Comparison of ENCODE assay signal across 25 cellular contexts in genomic region chr7:52669031-52669430, GRCh38.
"Had no signal": no experiment of that assay in that cellular context is flagged by ENCODE, and none has a peak within 500 bp of the region (broad histone marks: within the 10 kb centered on the region; RNA-seq: fewer than 3 reads in every experiment).

No MANE protein-coding gene starts in this region.

- H3K4me1 Mint-ChIP-seq: memory B cell; stimulated activated effector memory CD8-positive, alpha-beta T cell treated with anti-CD3 and anti-CD28 coated beads, Interleukin-12 subunit alpha, Interleukin-12 subunit beta, amount 100 ng/mL, for 72 hours had no signal

- H3K4me3 Mint-ChIP-seq: memory B cell; natural killer cell treated with Interleukin-12 subunit alpha and Interleukin-12 subunit beta and Interleukin-15 and Interleukin-18, amount 100 ng/mL, for 72 hours; neural crest cell; stimulated activated effector memory CD8-positive, alpha-beta T cell treated with anti-CD3 and anti-CD28 coated beads, Interleukin-12 subunit alpha, Interleukin-12 subunit beta, amount 100 ng/mL, for 72 hours had no signal

- H3K36me3 ChIP-seq: esophagus muscularis mucosa, gastroesophageal sphincter, heart left ventricle, prostate gland, right atrium auricular region, stomach, thyroid gland, uterus had no signal

- DNase-seq: dermis blood vessel endothelial cell; effector memory CD4-positive, alpha-beta T cell; foreskin keratinocyte; heart left ventricle; hippocampal formation; left ventricle myocardium superior; stimulated activated CD4-positive, alpha-beta T cell treated with anti-CD3 and anti-CD28 coated beads, Interleukin-2, amount 100 ng/mL, for 24 hours; stimulated activated CD4-positive, alpha-beta T cell treated with anti-CD3 and anti-CD28 coated beads, Interleukin-4, amount 100 ng/mL, for 24 hours; stimulated activated naive CD4-positive, alpha-beta T cell treated with Interleukin-2 at 50 U/mL for 16 hours; stomach; thyroid gland; trophoblast cell had no signal

- H3K27me3 Mint-ChIP-seq: memory B cell; natural killer cell treated with Interleukin-12 subunit alpha and Interleukin-12 subunit beta and Interleukin-15 and Interleukin-18, amount 100 ng/mL, for 72 hours had no signal

- ATAC-seq: foreskin keratinocyte; gastroesophageal sphincter; heart left ventricle; left ventricle myocardium superior; natural killer cell treated with Interleukin-12 subunit alpha and Interleukin-12 subunit beta and Interleukin-15 and Interleukin-18, amount 100 ng/mL, for 72 hours; sciatic nerve; stimulated activated effector memory CD8-positive, alpha-beta T cell treated with anti-CD3 and anti-CD28 coated beads, Interleukin-12 subunit alpha, Interleukin-12 subunit beta, amount 100 ng/mL, for 72 hours had no signal

- H3K36me3 Mint-ChIP-seq: memory B cell; natural killer cell treated with Interleukin-12 subunit alpha and Interleukin-12 subunit beta and Interleukin-15 and Interleukin-18, amount 100 ng/mL, for 72 hours; stimulated activated effector memory CD8-positive, alpha-beta T cell treated with anti-CD3 and anti-CD28 coated beads, Interleukin-12 subunit alpha, Interleukin-12 subunit beta, amount 100 ng/mL, for 72 hours had no signal

- H3K27me3 ChIP-seq: esophagus muscularis mucosa, foreskin keratinocyte, gastroesophageal sphincter, heart left ventricle, right atrium auricular region, stomach, thyroid gland, uterus had no signal

- H3K4me2 ChIP-seq: smooth muscle cell had no signal

- H3K9me3 ChIP-seq: esophagus muscularis mucosa, gastroesophageal sphincter, heart left ventricle, prostate gland, right atrium auricular region, thyroid gland, uterus had no signal

- H3K27ac ChIP-seq: coronary artery, esophagus muscularis mucosa, foreskin keratinocyte, gastroesophageal sphincter, heart left ventricle, prostate gland, right atrium auricular region, stomach, thyroid gland, uterus had no signal

- H3K4me3 ChIP-seq: coronary artery, esophagus muscularis mucosa, gastroesophageal sphincter, heart left ventricle, lung, prostate gland, right atrium auricular region, smooth muscle cell, stomach, thyroid gland, uterus had no signal

- H3K9me3 Mint-ChIP-seq: memory B cell; natural killer cell treated with Interleukin-12 subunit alpha and Interleukin-12 subunit beta and Interleukin-15 and Interleukin-18, amount 100 ng/mL, for 72 hours had no signal

- H3K4me1 ChIP-seq: esophagus muscularis mucosa, foreskin keratinocyte, gastroesophageal sphincter, heart left ventricle, prostate gland, right atrium auricular region, stomach, thyroid gland, uterus had no signal

- H3K27ac Mint-ChIP-seq: memory B cell; natural killer cell treated with Interleukin-12 subunit alpha and Interleukin-12 subunit beta and Interleukin-15 and Interleukin-18, amount 100 ng/mL, for 72 hours; stimulated activated effector memory CD8-positive, alpha-beta T cell treated with anti-CD3 and anti-CD28 coated beads, Interleukin-12 subunit alpha, Interleukin-12 subunit beta, amount 100 ng/mL, for 72 hours had no signal
